Comparison of ENCODE assay signal across 8 cellular contexts in genomic region chr9:93826209-93826608, GRCh38.
DNase-seq lines count a peak whose midpoint lies in the region; ATAC-seq, FAIRE-seq and TF ChIP-seq lines count a peak whose summit lies in the region.

No MANE protein-coding gene starts in this region.

- peak; percentile 43 to 77 (median 44) for TF ChIP-seq CTCF in GM12878 (IDR thresholded peaks at IDR 0.05 in 2 of 3, conservative IDR thresholded peaks at IDR 0.05 in 1 of 3; ENCODE audit: control insufficient read depth in 2 of 3, extremely low read depth in 1 of 3, insufficient read depth in 1 of 3, low read depth in 3 of 3, low read length in 3 of 3)

- CTCF ChIA-PET in GM12878 (lab: Yijun Ruan, JAX), result no interaction called here

- H3K23ac ChIP-seq in neuronal stem cell (ENCODE audit: low read depth, low read length, poor library complexity), result no peak overlapping the region

- in situ Hi-C loops in GM12878 (cut with MboI), result no loop called here

- peak; percentile 76 for ATAC-seq in GM12878
- ATAC-seq in right cardiac atrium, result no peak

- no peak overlapping the region for H3K4ac ChIP-seq in neuronal stem cell (ENCODE audit: low read length)

- no peak overlapping the region for H3K14ac ChIP-seq in neuronal stem cell (ENCODE audit: low read length)

- H3K27ac ChIP-seq in GM12878 (ENCODE audit: control insufficient read depth, insufficient read depth) (no peak overlapping the region), neuronal stem cell (replicated peaks; ENCODE audit: low read length) (no peak overlapping the region), right cardiac atrium (ENCODE audit: low read length) (no peak overlapping the region)

- no peak for TF ChIP-seq POLR2A in GM12878 (IDR thresholded peaks at IDR 0.05; ENCODE audit: low read depth, low read length)

- intact Hi-C loops in GM12878 (cut with micrococcal nuclease; ENCODE audit: unreplicated experiment), result loop anchor here (1.0 kb wide), 1 partner anchor 137 kb away; no protein-coding TSS in a partner anchor
- intact Hi-C loops in right cardiac atrium (cut with DNase I), result loop anchor here in 2 of 4 donors (10.0 kb wide), 2 partner anchors 129 to 139 kb away; partner anchors contain the start of gene BARX1 (in 1 of the 2)

- no peak overlapping the region for H3K4me3 ChIP-seq in GM12878
- no peak overlapping the region for H3K4me3 ChIP-seq in neuronal stem cell (ENCODE audit: low read length in 2 of 2)
- no peak overlapping the region for H3K4me3 ChIP-seq in right cardiac atrium (ENCODE audit: low read length)

- no TSS peak for BruUV-seq in GM12878 (replicated peaks; lab: Mats Ljungman, UMichigan)

- no peak for TF ChIP-seq EP300 in GM12878 (IDR thresholded peaks at IDR 0.05; ENCODE audit: borderline replicate concordance in 1 of 2, control insufficient read depth in 1 of 2, low read depth in 2 of 2, low read length in 2 of 2)

- H3K4me2 ChIP-seq in GM12878 (ENCODE audit: control insufficient read depth, insufficient read depth) (no peak overlapping the region), neuronal stem cell (ENCODE audit: insufficient read depth, low read length, poor library complexity, severe bottlenecking) (no peak overlapping the region)

- H3K36me3 ChIP-seq in GM12878 (ENCODE audit: control insufficient read depth in 2 of 2, insufficient read depth in 2 of 2, low read length in 1 of 2) (no peaks in the 10 kb centered on the region), neuronal stem cell (replicated peaks in 1 of 2; ENCODE audit: control insufficient read depth in 2 of 2, insufficient read depth in 2 of 2, low read length in 2 of 2) (no peaks in the 10 kb centered on the region)

- no peak overlapping the region for H4K91ac ChIP-seq in neuronal stem cell (ENCODE audit: low read depth, low read length, poor library complexity)

- peak overlapping the region; percentile 64 for H2AK5ac ChIP-seq in neuronal stem cell (ENCODE audit: low read depth, low read length)

- POLR2A ChIA-PET in GM12878 (lab: Charles Lee), result no interaction called here

- no peak overlapping the region for H2BK120ac ChIP-seq in neuronal stem cell (ENCODE audit: low read depth, low read length)

- H3K27me3 ChIP-seq in GM12878 (replicated peaks in 1 of 2; ENCODE audit: control insufficient read depth in 2 of 2, insufficient read depth in 2 of 2, low read length in 1 of 2) (peaks cover 0 to 1% of the 10 kb centered on the region in 2 experiments; a peak in 2 of 4 replicates), neuronal stem cell (ENCODE audit: control insufficient read depth in 3 of 3, insufficient read depth in 3 of 3, low read depth in 1 of 3, low read length in 3 of 3) (peaks cover 0 to 16% (median 0%) of the 10 kb centered on the region in 3 experiments), right cardiac atrium (ENCODE audit: control insufficient read depth, insufficient read depth) (no peaks in the 10 kb centered on the region)

- no peak overlapping the region for H2BK12ac ChIP-seq in neuronal stem cell (ENCODE audit: low read length)

- peak; percentile 0 for DNase-seq in AG08395 (ENCODE audit: low spot score)
- DNase-seq in T-helper 1 cell, result peak in 3 of 5 donors; percentile 20 to 37 (median 34)
- no peak for DNase-seq in GM12878 (ENCODE audit: low read depth, low spot score)
- no peak for DNase-seq in neuronal stem cell (ENCODE audit: low spot score)
- no peak for DNase-seq in HK-2 (ENCODE audit: unreplicated experiment)
- DNase-seq in right cardiac atrium, result no peak
- DNase-seq in NCI-H1694 treated with DMSO at 0.1 percent for 48 hours (lab: John Stamatoyannopoulos, UW), result no peak
- no peak for DNase-seq in Kasumi-1 (lab: John Stamatoyannopoulos, UW)

- H3K18ac ChIP-seq in neuronal stem cell (ENCODE audit: low read length), result peak overlapping the region; percentile 31

- WGBS in GM12878 (ENCODE audit: insufficient coverage, insufficient replicate concordance, low lambda C conversion rate, missing lambda C conversion rate), result 18% methylated on average over 31 of the region's 36 CpGs
- WGBS in neuronal stem cell (ENCODE audit: extremely low coverage in 2 of 2, insufficient read length in 2 of 2, insufficient replicate concordance in 1 of 2), 2 donors, result no CpG with 5 or more reads among the region's 36 CpGs
- WGBS in right cardiac atrium, result 21% methylated on average over 36 of the region's 36 CpGs

- no peak overlapping the region for H2BK15ac ChIP-seq in neuronal stem cell (ENCODE audit: low read length)

- TF ChIP-seq RAD21 in GM12878 (IDR thresholded peaks at IDR 0.05; ENCODE audit: insufficient read depth, low read depth, low read length), result no peak

- H3K79me1 ChIP-seq in neuronal stem cell (ENCODE audit: low read depth, low read length), result no peaks in the 10 kb centered on the region

- no peak overlapping the region for H3K9ac ChIP-seq in GM12878 (ENCODE audit: control insufficient read depth, insufficient read depth, low read length)
- H3K9ac ChIP-seq in neuronal stem cell (ENCODE audit: low read depth, low read length, poor library complexity), result no peak overlapping the region

- no peak overlapping the region for H4K8ac ChIP-seq in neuronal stem cell (ENCODE audit: low read depth, low read length)

- H3K9me3 ChIP-seq in GM12878 (replicated peaks; ENCODE audit: control insufficient read depth, insufficient read depth, low read length), result no peaks in the 10 kb centered on the region
- H3K9me3 ChIP-seq in neuronal stem cell (replicated peaks in 1 of 2; ENCODE audit: control insufficient read depth in 2 of 2, insufficient read depth in 1 of 2, low read depth in 1 of 2, low read length in 2 of 2), result peaks cover 0 to 8% of the 10 kb centered on the region in 2 donors
- H3K9me3 ChIP-seq in right cardiac atrium (ENCODE audit: control insufficient read depth, low read length), result peaks cover 3% of the 10 kb centered on the region

- H2BK5ac ChIP-seq in neuronal stem cell (ENCODE audit: low read length), result peak overlapping the region; percentile 17

- SMC1A ChIA-PET in GM12878 (lab: Charles Lee; ENCODE audit: uncharacterized antibody, unreplicated experiment), result no interaction called here

- H4K20me1 ChIP-seq in GM12878 (ENCODE audit: control insufficient read depth, insufficient read depth), result no peaks in the 10 kb centered on the region

- RAD21 ChIA-PET in GM12878 (lab: Charles Lee; ENCODE audit: unreplicated experiment), result no interaction called here

- H3K79me2 ChIP-seq in GM12878 (ENCODE audit: control insufficient read depth, insufficient read depth, low read length), result no peaks in the 10 kb centered on the region

- no peaks in the 10 kb centered on the region for H3K4me1 ChIP-seq in GM12878 (ENCODE audit: control insufficient read depth, insufficient read depth, low read length)
- peaks cover 0 to 9% of the 10 kb centered on the region in 2 donors for H3K4me1 ChIP-seq in neuronal stem cell (ENCODE audit: control insufficient read depth in 2 of 2, insufficient read depth in 1 of 2, low read depth in 1 of 2, low read length in 2 of 2)
- H3K4me1 ChIP-seq in right cardiac atrium (ENCODE audit: control insufficient read depth, insufficient read depth, low read length), result no peaks in the 10 kb centered on the region

- H2AFZ ChIP-seq in GM12878 (ENCODE audit: control insufficient read depth, low read depth, low read length), result no peak overlapping the region
- H2AFZ ChIP-seq in neuronal stem cell (ENCODE audit: low read length), result no peak overlapping the region

- FAIRE-seq in GM12878 (lab: Jason Lieb, UNC), result no peak

TF ChIP-seq in GM12878, 131 proteins besides CTCF, POLR2A, EP300 and RAD21:
- TF ChIP-seq SMC3 (IDR thresholded peaks at IDR 0.05; ENCODE audit: borderline replicate concordance, low read length) (peak; percentile 28; the same call in 1 of the 2 replicates), STAT3 (IDR thresholded peaks at IDR 0.05; ENCODE audit: low read depth, low read length) (no peak)

Comparison
In these comparisons a context has a peak if more than half of its experiments do, and no peak if none do; other contexts are left out.
1. DNase-seq: peak in AG08395 (single experiment) and T-helper 1 cell (3 of 5); none in GM12878 (single experiment), neuronal stem cell (single experiment), HK-2 (single experiment), right cardiac atrium (0 of 3), NCI-H1694 treated with DMSO at 0.1 percent for 48 hours (single experiment) and Kasumi-1 (0 of 2).